Comparison of ENCODE assay signal across 1 cellular context in genomic region chr3:195914648-195915473, GRCh38.
A peak's percentile ranks its signal among the peaks of the same experiment; 100 is the strongest.
TF ChIP-seq lines count a peak whose summit lies in the region.

No MANE protein-coding gene starts in this region.

TF ChIP-seq in HEK293, 187 proteins besides CTCF, POLR2A, EP300 and RAD21 (continued from another document and continues in another):
- no peak for TF ChIP-seq PRDM4 (tag by site-specific recombination; IDR thresholded peaks at IDR 0.05)
- TF ChIP-seq ZNF791 (tag by site-specific recombination; IDR thresholded peaks at IDR 0.05): no peak
- no peak for TF ChIP-seq ZNF23 (tag by site-specific recombination; IDR thresholded peaks at IDR 0.05; ENCODE audit: borderline replicate concordance)
- peak; percentile 46; the same call in 1 of the 2 replicates for TF ChIP-seq GFI1B (tag by site-specific recombination; IDR thresholded peaks at IDR 0.05)
- no peak for TF ChIP-seq SCRT1 (tag by site-specific recombination; IDR thresholded peaks at IDR 0.05; ENCODE audit: borderline replicate concordance)
- no peak for TF ChIP-seq ZBTB1 (tag by site-specific recombination; IDR thresholded peaks at IDR 0.05)
- TF ChIP-seq ZIC2 (tag by site-specific recombination; IDR thresholded peaks at IDR 0.05): peak; percentile 84
- TF ChIP-seq KLF17 (tag by site-specific recombination; IDR thresholded peaks at IDR 0.05): peak; percentile 61
- TF ChIP-seq ZFP3 (tag by site-specific recombination; IDR thresholded peaks at IDR 0.05; ENCODE audit: low read depth): no peak
- no peak for TF ChIP-seq MZF1 (tag by site-specific recombination; IDR thresholded peaks at IDR 0.05; ENCODE audit: borderline replicate concordance)
- no peak for TF ChIP-seq ZNF670 (tag by site-specific recombination; IDR thresholded peaks at IDR 0.05; ENCODE audit: low read depth)
- TF ChIP-seq ZNF548 (tag by site-specific recombination; IDR thresholded peaks at IDR 0.05): no peak
- TF ChIP-seq ZNF394 (tag by site-specific recombination; IDR thresholded peaks at IDR 0.05; ENCODE audit: borderline replicate concordance): peak; percentile 85
- no peak for TF ChIP-seq ZNF221 (tag by site-specific recombination; IDR thresholded peaks at IDR 0.05; ENCODE audit: borderline replicate concordance)
- no peak for TF ChIP-seq ZNF449 (tag by site-specific recombination; IDR thresholded peaks at IDR 0.05)
- TF ChIP-seq KLF1 (tag by site-specific recombination; IDR thresholded peaks at IDR 0.05): no peak
- no peak for TF ChIP-seq ZNF16 (tag by site-specific recombination; IDR thresholded peaks at IDR 0.05; ENCODE audit: low read depth)
- TF ChIP-seq KLF16 (tag by site-specific recombination; IDR thresholded peaks at IDR 0.05): no peak
- TF ChIP-seq ZNF510 (tag by site-specific recombination; IDR thresholded peaks at IDR 0.05; ENCODE audit: insufficient replicate concordance): no peak
- TF ChIP-seq ZBTB7A (tag by site-specific recombination; IDR thresholded peaks at IDR 0.05; ENCODE audit: low read depth): no peak
- TF ChIP-seq SP3 (tag by site-specific recombination; IDR thresholded peaks at IDR 0.05): peak; percentile 46; the same call in 1 of the 2 replicates
- no peak for TF ChIP-seq PRDM6 (tag by site-specific recombination; IDR thresholded peaks at IDR 0.05)
- TF ChIP-seq ZNF184 (tag by site-specific recombination; IDR thresholded peaks at IDR 0.05): no peak
- TF ChIP-seq ZNF175 (tag by site-specific recombination; IDR thresholded peaks at IDR 0.05): no peak
- peak; percentile 88 for TF ChIP-seq ZEB2 (tag by site-specific recombination; IDR thresholded peaks at IDR 0.05)
- TF ChIP-seq ZNF311 (tag by site-specific recombination; IDR thresholded peaks at IDR 0.05; ENCODE audit: borderline replicate concordance): no peak
- peak; percentile 62; the same call in 1 of the 2 replicates for TF ChIP-seq ZNF600 (tag by site-specific recombination; IDR thresholded peaks at IDR 0.05)
- no peak for TF ChIP-seq ZNF580 (tag by site-specific recombination; IDR thresholded peaks at IDR 0.05)
- TF ChIP-seq ZBTB6 (tag by site-specific recombination; IDR thresholded peaks at IDR 0.05): 0 out of 2 replicates have a peak, but pooled peaks have one; percentile 40
- TF ChIP-seq ZNF350 (tag by site-specific recombination; IDR thresholded peaks at IDR 0.05): no peak
- TF ChIP-seq SP2 (tag by site-specific recombination; IDR thresholded peaks at IDR 0.05): peak; percentile 41
- no peak for TF ChIP-seq ZNF514 (tag by site-specific recombination; IDR thresholded peaks at IDR 0.05)
- TF ChIP-seq ZNF10 (tag by site-specific recombination; IDR thresholded peaks at IDR 0.05): no peak
- no peak for TF ChIP-seq GLI4 (tag by site-specific recombination; IDR thresholded peaks at IDR 0.05)
- TF ChIP-seq ZNF792 (tag by site-specific recombination; IDR thresholded peaks at IDR 0.05): no peak
- peak; percentile 25; the same call in 1 of the 2 replicates for TF ChIP-seq ZNF639 (tag by site-specific recombination; IDR thresholded peaks at IDR 0.05)
- TF ChIP-seq ZNF174 (tag by site-specific recombination; IDR thresholded peaks at IDR 0.05): no peak
- TF ChIP-seq ZFP69B (tag by site-specific recombination; IDR thresholded peaks at IDR 0.05): peak; percentile 35; the same call in 1 of the 2 replicates
- TF ChIP-seq ZNF777 (tag by site-specific recombination; IDR thresholded peaks at IDR 0.05; ENCODE audit: borderline replicate concordance): no peak
- no peak for TF ChIP-seq ZSCAN5A (tag by site-specific recombination; IDR thresholded peaks at IDR 0.05)
- no peak for TF ChIP-seq ZNF701 (tag by site-specific recombination; IDR thresholded peaks at IDR 0.05)
- no peak for TF ChIP-seq BCL6B (tag by site-specific recombination; IDR thresholded peaks at IDR 0.05)
- no peak for TF ChIP-seq YY1 (tag by site-specific recombination; IDR thresholded peaks at IDR 0.05)
- TF ChIP-seq ZNF266 (tag by site-specific recombination; IDR thresholded peaks at IDR 0.05; ENCODE audit: low read depth): no peak
- peak; percentile 34; the same call in 1 of the 2 replicates for TF ChIP-seq GLIS2 (tag by site-specific recombination; IDR thresholded peaks at IDR 0.05)
- TF ChIP-seq ZNF513 (tag by site-specific recombination; IDR thresholded peaks at IDR 0.05): no peak
- no peak for TF ChIP-seq ZNF473 (tag by site-specific recombination; IDR thresholded peaks at IDR 0.05)
- 0 out of 2 replicates have a peak, but pooled peaks have one; percentile 14 for TF ChIP-seq ZBTB48 (tag by site-specific recombination; IDR thresholded peaks at IDR 0.05)
- peak; percentile 70 for TF ChIP-seq ZBTB8A (tag by site-specific recombination; IDR thresholded peaks at IDR 0.05)
- TF ChIP-seq ZBTB17 (tag by site-specific recombination; IDR thresholded peaks at IDR 0.05): peak; percentile 83
- peak; percentile 91 for TF ChIP-seq ZNF660 (tag by site-specific recombination; IDR thresholded peaks at IDR 0.05)
